Comparison of ENCODE assay signal across 8 cellular contexts in the genomic region with DNA sequence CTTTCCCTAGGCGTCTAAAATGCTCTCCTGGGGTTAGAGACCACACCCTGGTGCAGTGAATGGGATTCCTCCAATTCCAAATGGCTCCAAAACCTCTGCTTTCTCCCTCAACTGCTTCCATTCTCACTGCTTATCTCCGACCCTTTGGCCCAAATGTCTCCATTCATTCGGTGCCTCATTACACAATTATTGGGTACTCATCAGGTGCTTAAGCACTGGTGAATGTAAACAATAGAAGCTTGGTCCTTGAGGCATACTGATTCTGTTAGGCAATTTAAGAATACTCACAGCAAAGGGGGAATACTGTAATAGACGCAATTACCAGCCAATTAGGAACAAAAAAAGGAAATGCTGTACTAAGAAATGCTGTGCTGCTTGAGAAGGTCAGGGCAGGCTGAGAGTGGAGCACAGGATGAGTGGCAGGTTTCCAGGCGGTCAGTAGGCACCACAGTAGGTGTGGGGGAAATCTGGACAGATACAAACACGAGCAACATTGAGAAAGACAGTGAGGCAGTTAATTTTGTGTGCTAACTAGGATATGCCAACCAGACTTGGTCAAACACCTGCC. TPM values are rescaled to one million over a fixed set of nuclear protein-coding genes. Genes with fewer than 3 reads are reported as not detected.
A peak's percentile ranks its signal among the peaks of the same experiment; 100 is the strongest.
DNase-seq lines count a peak whose midpoint lies in the region; ATAC-seq and TF ChIP-seq lines count a peak whose summit lies in the region.

No MANE protein-coding gene starts in this region.

- DNase-seq in NCI-H1417 (lab: John Stamatoyannopoulos, UW) = peak in 2 of 3 experiments; percentile 58 to 93
- DNase-seq in dermis blood vessel endothelial cell = peak; percentile 41
- no peak for DNase-seq in psoas muscle
- DNase-seq in ureter (ENCODE audit: low spot score) = no peak
- no peak for DNase-seq in NCI-H1694 (lab: John Stamatoyannopoulos, UW)
- no peak for DNase-seq in stimulated activated CD4-positive, alpha-beta T cell treated with anti-CD3 and anti-CD28 coated beads, Interleukin-15, amount 100 ng/mL, for 24 hours

- H3K4me3 ChIP-seq in psoas muscle = peak overlapping the region; percentile 67

- ATAC-seq in GM18498 (IDR thresholded peaks at IDR 0.05; ENCODE audit: unreplicated experiment) (peak; percentile 30), psoas muscle (no peak), GM21381 (IDR thresholded peaks at IDR 0.05; ENCODE audit: unreplicated experiment) (no peak)

- H3K27me3 ChIP-seq in psoas muscle (ENCODE audit: insufficient read depth in 3 of 3, low read length in 2 of 3) = peaks cover 0 to 2% (median 0%) of the 10 kb centered on the region in 3 donors

- H3K27ac ChIP-seq in psoas muscle = peak overlapping the region; percentile 30

- intact Hi-C loops in psoas muscle (cut with DNase I) = no loop called here

- H3K9me3 ChIP-seq in psoas muscle = no peaks in the 10 kb centered on the region

- H3K36me3 ChIP-seq in psoas muscle (ENCODE audit: insufficient read depth in 1 of 2, low read depth in 1 of 2) = no peaks in the 10 kb centered on the region

- no peaks in the 10 kb centered on the region for H3K4me1 ChIP-seq in psoas muscle

- TF ChIP-seq CTCF in psoas muscle (IDR thresholded peaks at IDR 0.05) = no peak

- WGBS in psoas muscle, 3 donors = 65 to 70% (median 65%) methylated on average over 6 of the region's 6 CpGs

RNA-seq across cellular contexts. Expression of a gene that starts 23.0 kb away (rescaled TPM):
- total RNA-seq in dermis blood vessel endothelial cell = 12.6 and 21.1 TPM in 2 replicates
- 1 to 10 TPM; 3.9 to 6.6 (median 4.7) TPM for total RNA-seq in psoas muscle
- 1 to 10 TPM; 2.8 to 4.8 (median 4.7) TPM for polyA plus RNA-seq in psoas muscle
- 65.2 TPM for total RNA-seq in ureter

Comparison
In these comparisons a context has a peak if more than half of its experiments do, and no peak if none do; other contexts are left out.
1. DNase-seq: peak in NCI-H1417 (2 of 3) and dermis blood vessel endothelial cell (single experiment); none in psoas muscle (0 of 2), ureter (single experiment), NCI-H1694 (single experiment) and stimulated activated CD4-positive, alpha-beta T cell treated with anti-CD3 and anti-CD28 coated beads, Interleukin-15, amount 100 ng/mL, for 24 hours (single experiment).